In genomic region chr3:179653106-179653776, GRCh38 we compare ENCODE assay signal across 1 cellular context.
TF ChIP-seq lines count a peak whose summit lies in the region.

No MANE protein-coding gene starts in this region.

TF ChIP-seq in GM12878, 131 proteins besides CTCF, POLR2A, EP300 and RAD21 (continued from another document):
- TF ChIP-seq ZBTB11 (CRISPR knock-in tag; IDR thresholded peaks at IDR 0.05) = no peak
- no peak for TF ChIP-seq SIX5 (IDR thresholded peaks at IDR 0.05; ENCODE audit: low read depth, low read length, severe bottlenecking)
- no peak for TF ChIP-seq POLR2AphosphoS5 (IDR thresholded peaks at IDR 0.05; ENCODE audit: low read length)
- no peak for TF ChIP-seq MEF2A (IDR thresholded peaks at IDR 0.05; ENCODE audit: insufficient read depth, low read depth, low read length)
- no peak for TF ChIP-seq MLLT1 (IDR thresholded peaks at IDR 0.05)
- TF ChIP-seq ZNF274 (IDR thresholded peaks at IDR 0.05; ENCODE audit: insufficient read depth, insufficient read length) = no peak
- TF ChIP-seq PAX8 (IDR thresholded peaks at IDR 0.05) = no peak
- TF ChIP-seq LARP7 (IDR thresholded peaks at IDR 0.05) = peak; percentile 67; the same call in 1 of the 2 replicates
- TF ChIP-seq DPF2 (IDR thresholded peaks at IDR 0.05) = 0 out of 2 replicates have a peak, but pooled peaks have one; percentile 16
- TF ChIP-seq EZH2 (IDR thresholded peaks at IDR 0.05; ENCODE audit: borderline replicate concordance, control insufficient read depth, low read depth, low read length) = no peak
- TF ChIP-seq CBFB (IDR thresholded peaks at IDR 0.05; ENCODE audit: low read depth) = 0 out of 2 replicates have a peak, but pooled peaks have one; percentile 13
- no peak for TF ChIP-seq RUNX3 (IDR thresholded peaks at IDR 0.05; ENCODE audit: low read length)
- peak; percentile 33; the same call in 1 of the 2 replicates for TF ChIP-seq NBN (IDR thresholded peaks at IDR 0.05)
